Comparison of ENCODE assay signal across 9 cellular contexts in the genomic region with DNA sequence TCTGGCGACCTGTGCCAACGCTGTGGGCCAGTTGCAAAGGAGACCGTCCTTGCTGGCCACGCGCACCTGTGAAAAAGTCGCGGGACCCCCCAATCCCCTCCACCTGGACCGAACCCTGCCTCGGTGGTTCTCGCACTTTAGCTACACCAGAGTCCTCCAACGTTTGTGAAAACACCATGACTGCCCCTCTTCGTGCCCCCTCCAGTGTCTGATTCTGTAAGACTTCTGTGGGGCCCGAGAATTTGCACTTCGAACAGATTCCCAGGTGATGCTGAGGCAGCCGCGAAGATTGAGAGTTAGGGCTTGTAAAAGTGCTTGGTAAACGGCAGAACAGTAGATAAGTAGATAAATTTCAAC.
DNase-seq lines count a peak whose midpoint lies in the region; ATAC-seq and TF ChIP-seq lines count a peak whose summit lies in the region.
"Had no signal": no experiment of that assay in that cellular context is flagged by ENCODE, and none has a peak within 500 bp of the region (broad histone marks: within the 10 kb centered on the region; RNA-seq: fewer than 3 reads in every experiment).

No MANE protein-coding gene starts in this region.

- ATAC-seq in sciatic nerve, result no peak
- no peak for ATAC-seq in GM19397 (IDR thresholded peaks at IDR 0.05; ENCODE audit: unreplicated experiment)
- ATAC-seq: GM12878 had no signal

- intact Hi-C loops in sciatic nerve (cut with DNase I), result no loop called here

- H3K9me3 ChIP-seq in iPS-18c (ENCODE audit: control insufficient read depth, insufficient read depth, low read length) (no peaks in the 10 kb centered on the region), skeletal muscle satellite cell (replicated peaks; ENCODE audit: low read length) (no peaks in the 10 kb centered on the region)

- peaks cover 26% of the 10 kb centered on the region for H3K4me1 Mint-ChIP-seq in activated naive CD8-positive, alpha-beta T cell (ENCODE audit: low read depth)

- no peaks in the 10 kb centered on the region for H3K36me3 Mint-ChIP-seq in activated naive CD8-positive, alpha-beta T cell

- H3K9ac ChIP-seq in skeletal muscle satellite cell (ENCODE audit: low read depth, low read length), result peak overlapping the region; percentile 84

- peaks cover 22% of the 10 kb centered on the region for H3K27me3 ChIP-seq in skeletal muscle satellite cell (ENCODE audit: control insufficient read depth, insufficient read depth, low read length)

- peaks cover 15% of the 10 kb centered on the region for H3K4me1 ChIP-seq in skeletal muscle satellite cell (ENCODE audit: control insufficient read depth, insufficient read depth, low read length)

- peak overlapping the region; percentile 87 for H3K4me3 Mint-ChIP-seq in activated naive CD8-positive, alpha-beta T cell

- no peaks in the 10 kb centered on the region for H3K27me3 Mint-ChIP-seq in activated naive CD8-positive, alpha-beta T cell

- peak overlapping the region; percentile 87 for H3K4me2 ChIP-seq in skeletal muscle satellite cell (ENCODE audit: low read length)

- H3K9me3 Mint-ChIP-seq in activated naive CD8-positive, alpha-beta T cell (ENCODE audit: low read depth), result no peaks in the 10 kb centered on the region

- TF ChIP-seq CTCF in HFF-Myc (IDR thresholded peaks at IDR 0.05; ENCODE audit: low read depth, low read length, missing control alignments), result no peak

- H3K4me3 ChIP-seq in HFF-Myc (replicated peaks; ENCODE audit: low read depth, low read length) (peak overlapping the region; percentile 60), iPS-18c (ENCODE audit: insufficient read depth, low read depth, low read length) (peak overlapping the region; percentile 78), skeletal muscle satellite cell (ENCODE audit: low read length) (peak overlapping the region; percentile 94)
- H3K4me3 ChIP-seq: GM12878 had no signal

- no peaks in the 10 kb centered on the region for H3K36me3 ChIP-seq in skeletal muscle satellite cell (ENCODE audit: insufficient read depth, low read length)

- DNase-seq in HFF-Myc (ENCODE audit: extremely low read depth, low read depth), result no peak
- no peak for DNase-seq in sciatic nerve (ENCODE audit: low spot score)
- no peak for DNase-seq in NCI-H1092 (lab: John Stamatoyannopoulos, UW)
- no peak for DNase-seq in middle frontal gyrus (ENCODE audit: extremely low spot score, low spot score)

- H3K27ac Mint-ChIP-seq in activated naive CD8-positive, alpha-beta T cell, result no peak overlapping the region
